Comparison of ENCODE assay signal across 13 cellular contexts in the genomic region with DNA sequence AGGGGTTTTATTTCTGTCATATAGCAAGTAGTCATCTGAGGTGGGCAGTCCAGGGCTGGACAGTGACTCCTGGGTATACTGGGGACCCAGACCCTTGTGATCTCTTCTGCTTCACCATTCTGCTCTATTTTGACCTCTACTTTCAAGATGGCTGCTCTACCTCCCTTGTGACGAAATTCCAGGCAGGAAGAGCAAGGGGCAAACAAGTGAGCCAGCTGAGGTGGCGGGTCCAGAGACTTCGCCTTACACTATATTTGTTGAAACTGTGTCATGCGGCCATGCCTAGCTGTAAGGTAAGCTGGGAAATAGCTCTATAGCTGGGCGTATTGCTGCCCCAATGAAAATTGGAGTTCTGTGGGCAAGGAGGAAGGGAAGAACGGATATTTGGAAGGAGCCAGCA. TPM values are rescaled to one million over a fixed set of nuclear protein-coding genes. Genes with fewer than 3 reads are reported as not detected.
DNase-seq lines count a peak whose midpoint lies in the region; ATAC-seq and TF ChIP-seq lines count a peak whose summit lies in the region.
"Had no signal": no experiment of that assay in that cellular context is flagged by ENCODE, and none has a peak within 500 bp of the region (broad histone marks: within the 10 kb centered on the region; RNA-seq: fewer than 3 reads in every experiment).

No MANE protein-coding gene starts in this region.

- peaks cover 49% of the 10 kb centered on the region for H3K4me1 ChIP-seq in RWPE2 (ENCODE audit: insufficient read depth, poor library complexity, severe bottlenecking)
- peaks cover 58% of the 10 kb centered on the region for H3K4me1 ChIP-seq in suprapubic skin

- DNase-seq in RWPE2 (ENCODE audit: low spot score), result no peak
- DNase-seq in coronary artery (ENCODE audit: low spot score), result no peak
- DNase-seq in suprapubic skin (ENCODE audit: low spot score in 2 of 2), result no peak
- DNase-seq in SKM-1 (lab: John Stamatoyannopoulos, UW; ENCODE audit: unreplicated experiment), result no peak
- no peak for DNase-seq in NCI-H524 treated with DMSO at 0.1 percent for 48 hours (lab: John Stamatoyannopoulos, UW)
- DNase-seq: activated T-cell treated with anti-CD3 and anti-CD28 coated beads, Interleukin-2, amount 50 U/mL, for 72 hours; naive B cell; NCI-H1436 had no signal

- peaks cover 19% of the 10 kb centered on the region for H3K9me3 Mint-ChIP-seq in nephron

- H3K27ac ChIP-seq in RWPE2 (ENCODE audit: poor library complexity, severe bottlenecking) (peak overlapping the region; percentile 97), coronary artery (peak overlapping the region; percentile 80 to 82), suprapubic skin (peak overlapping the region; percentile 92)

- no peaks in the 10 kb centered on the region for H3K27me3 Mint-ChIP-seq in nephron (ENCODE audit: low read depth)
- H3K27me3 Mint-ChIP-seq: IgD-negative memory B cell had no signal

- ATAC-seq in RWPE2 (ENCODE audit: low read depth), result no peak
- no peak for ATAC-seq in HG03280 (IDR thresholded peaks at IDR 0.05; ENCODE audit: unreplicated experiment)
- ATAC-seq in HG03175 (IDR thresholded peaks at IDR 0.05; ENCODE audit: unreplicated experiment), result no peak
- ATAC-seq: activated T-cell treated with anti-CD3 and anti-CD28 coated beads, Interleukin-2, amount 50 U/mL, for 72 hours had no signal

- peaks cover 78% of the 10 kb centered on the region for H3K4me1 Mint-ChIP-seq in nephron

- peaks cover 13% of the 10 kb centered on the region for H3K36me3 Mint-ChIP-seq in nephron (ENCODE audit: low read depth)
- H3K36me3 Mint-ChIP-seq: CD14-positive monocyte, naive B cell had no signal

- peak overlapping the region in 2 of 3 experiments; percentile 18 to 26 for H3K4me3 Mint-ChIP-seq in nephron
- H3K4me3 Mint-ChIP-seq: activated T-cell treated with anti-CD3 and anti-CD28 coated beads, Interleukin-2, amount 50 U/mL, for 72 hours; CD14-positive monocyte; IgD-negative memory B cell; naive B cell had no signal

- no peaks in the 10 kb centered on the region for H3K9me3 ChIP-seq in RWPE2 (ENCODE audit: severe bottlenecking)
- no peaks in the 10 kb centered on the region for H3K9me3 ChIP-seq in suprapubic skin

- no peak for TF ChIP-seq CTCF in RWPE2 (IDR thresholded peaks at IDR 0.05; ENCODE audit: poor library complexity, severe bottlenecking)
- no peak for TF ChIP-seq CTCF in coronary artery (IDR thresholded peaks at IDR 0.05)
- no peak for TF ChIP-seq CTCF in nephron (IDR thresholded peaks at IDR 0.05; ENCODE audit: unreplicated experiment in 3 of 3)
- TF ChIP-seq CTCF in suprapubic skin (IDR thresholded peaks at IDR 0.05), result no peak

- H3K36me3 ChIP-seq in RWPE2 (ENCODE audit: low read depth) (no peaks in the 10 kb centered on the region), suprapubic skin (no peaks in the 10 kb centered on the region)

- H3K27me3 ChIP-seq in RWPE2 (ENCODE audit: insufficient read depth, poor library complexity, severe bottlenecking) (no peaks in the 10 kb centered on the region), suprapubic skin (no peaks in the 10 kb centered on the region)

- TF ChIP-seq POLR2A in suprapubic skin (IDR thresholded peaks at IDR 0.05), result no peak

- H3K27ac Mint-ChIP-seq in nephron, result peak overlapping the region; percentile 99 to 100 (median 100)
- H3K27ac Mint-ChIP-seq: activated T-cell treated with anti-CD3 and anti-CD28 coated beads, Interleukin-2, amount 50 U/mL, for 72 hours; CD14-positive monocyte; IgD-negative memory B cell had no signal

- H3K4me3 ChIP-seq in RWPE2 (ENCODE audit: severe bottlenecking), result no peak overlapping the region
- H3K4me3 ChIP-seq in coronary artery, result no peak overlapping the region
- no peak overlapping the region for H3K4me3 ChIP-seq in suprapubic skin

- WGBS in suprapubic skin, result 94% methylated on average over 6 of the region's 6 CpGs

- TF ChIP-seq EP300 in suprapubic skin (IDR thresholded peaks at IDR 0.05), result no peak

RNA-seq across cellular contexts. Expression of a gene that starts 7.9 kb away (rescaled TPM):
- total RNA-seq in suprapubic skin, result not detected
- total RNA-seq: activated T-cell treated with anti-CD3 and anti-CD28 coated beads, Interleukin-2, amount 50 U/mL, for 72 hours had no signal

RNA-seq across cellular contexts. Expression of a gene that starts 27.8 kb away (rescaled TPM):
- total RNA-seq in suprapubic skin, result under 1 TPM in 1 of 4 donors, not detected in 3; 0.30 TPM
